ENCODE assay signal across 7 cellular contexts in the genomic region with DNA sequence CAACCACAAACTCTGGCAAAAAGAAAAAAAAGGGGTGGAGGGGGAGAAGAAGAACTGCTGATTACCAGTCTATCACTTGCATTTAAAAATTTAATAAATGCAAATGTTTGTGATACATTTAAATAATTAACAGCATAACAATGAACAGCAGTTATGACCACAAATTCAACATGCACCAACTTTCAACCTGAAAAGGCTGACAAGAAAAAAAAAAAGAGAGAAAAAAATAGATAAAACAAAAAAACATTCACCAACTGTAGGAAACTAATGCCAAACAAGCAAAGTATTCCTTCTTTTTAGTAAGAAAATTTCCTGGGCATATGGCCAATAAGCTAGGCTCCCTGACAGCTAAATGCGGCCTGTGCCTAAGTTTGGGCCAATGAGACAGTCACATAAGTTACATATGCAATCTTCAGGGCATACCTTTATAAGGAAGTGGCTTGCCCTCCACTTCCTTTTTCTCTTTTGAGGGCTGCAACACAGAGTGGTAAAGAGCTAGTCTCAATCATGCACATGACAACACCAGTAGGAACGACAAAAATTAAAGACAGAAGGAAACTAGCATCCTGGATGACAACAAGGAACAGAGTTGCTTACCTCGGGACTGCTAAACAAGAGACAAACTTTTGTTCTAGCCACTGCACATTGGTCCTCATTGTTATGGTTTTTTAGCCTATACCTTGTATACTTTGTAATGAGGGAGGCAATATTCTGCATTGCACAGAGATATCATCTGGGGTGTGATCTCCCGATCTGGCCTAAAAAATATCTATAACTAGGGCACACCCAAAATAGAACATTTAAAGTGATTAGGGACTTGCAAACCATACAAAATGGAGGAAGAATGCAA. TPM values are rescaled to one million over a fixed set of nuclear protein-coding genes. Genes with fewer than 3 reads are reported as not detected.
DNase-seq lines count a peak whose midpoint lies in the region; ATAC-seq and TF ChIP-seq lines count a peak whose summit lies in the region.

No MANE protein-coding gene starts in this region.

- H3K4me1 Mint-ChIP-seq in activated naive CD8-positive, alpha-beta T cell treated with anti-CD3 and anti-CD28 coated beads, Interleukin-2, amount 50 U/mL, for 24 hours, result peaks cover 54% of the 10 kb centered on the region

- peak overlapping the region; percentile 62 for H3K4me3 Mint-ChIP-seq in activated naive CD8-positive, alpha-beta T cell treated with anti-CD3 and anti-CD28 coated beads, Interleukin-2, amount 50 U/mL, for 24 hours

- H3K27ac ChIP-seq in right lobe of liver (peak overlapping the region in 2 of 3 donors; percentile 13 to 25), upper lobe of right lung (peak overlapping the region; percentile 71)

- 37% methylated on average over 4 of the region's 4 CpGs for WGBS in right lobe of liver (ENCODE audit: insufficient coverage, low coverage, low lambda C conversion rate, missing lambda C conversion rate)

- H3K27me3 ChIP-seq in right lobe of liver (no peaks in the 10 kb centered on the region), upper lobe of right lung (no peaks in the 10 kb centered on the region)

- H3K36me3 ChIP-seq in right lobe of liver, result no peaks in the 10 kb centered on the region
- H3K36me3 ChIP-seq in upper lobe of right lung, result no peaks in the 10 kb centered on the region

- peak overlapping the region; percentile 92 for H3K27ac Mint-ChIP-seq in activated naive CD8-positive, alpha-beta T cell treated with anti-CD3 and anti-CD28 coated beads, Interleukin-2, amount 50 U/mL, for 24 hours

- DNase-seq in NOMO-1 (lab: John Stamatoyannopoulos, UW; ENCODE audit: unreplicated experiment in 2 of 2), result peak; percentile 89 to 93
- DNase-seq in activated naive CD8-positive, alpha-beta T cell treated with anti-CD3 and anti-CD28 coated beads, Interleukin-2, amount 50 U/mL, for 24 hours, result no peak
- DNase-seq in right lobe of liver, result no peak
- no peak for DNase-seq in upper lobe of right lung
- no peak for DNase-seq in ecto neural progenitor cell (ENCODE audit: low spot score)

- ATAC-seq in GM18909 (IDR thresholded peaks at IDR 0.05; ENCODE audit: poor library complexity, unreplicated experiment) (peak; percentile 89), HG02840 (IDR thresholded peaks at IDR 0.05; ENCODE audit: low FRiP score, unreplicated experiment) (peak; percentile 63), right lobe of liver (peak; percentile 67 to 83 (median 70)), upper lobe of right lung (peak; percentile 94)
- peak; percentile 83 for ATAC-seq in activated naive CD8-positive, alpha-beta T cell treated with anti-CD3 and anti-CD28 coated beads, Interleukin-2, amount 50 U/mL, for 24 hours

- peaks cover 7% of the 10 kb centered on the region for H3K36me3 Mint-ChIP-seq in activated naive CD8-positive, alpha-beta T cell treated with anti-CD3 and anti-CD28 coated beads, Interleukin-2, amount 50 U/mL, for 24 hours (ENCODE audit: low read depth)

- H3K4me3 ChIP-seq in right lobe of liver, result no peak overlapping the region
- no peak overlapping the region for H3K4me3 ChIP-seq in upper lobe of right lung

- H3K9me3 ChIP-seq in right lobe of liver (no peaks in the 10 kb centered on the region), upper lobe of right lung (no peaks in the 10 kb centered on the region)

- no peak for TF ChIP-seq CTCF in right lobe of liver (IDR thresholded peaks at IDR 0.05)
- TF ChIP-seq CTCF in upper lobe of right lung (IDR thresholded peaks at IDR 0.05), result no peak

- H3K9me3 Mint-ChIP-seq in activated naive CD8-positive, alpha-beta T cell treated with anti-CD3 and anti-CD28 coated beads, Interleukin-2, amount 50 U/mL, for 24 hours, result no peaks in the 10 kb centered on the region

- H3K4me1 ChIP-seq in right lobe of liver, result peaks cover 0 to 15% (median 0%) of the 10 kb centered on the region in 4 donors
- H3K4me1 ChIP-seq in upper lobe of right lung, result peaks cover 49% of the 10 kb centered on the region

- no peaks in the 10 kb centered on the region for H3K27me3 Mint-ChIP-seq in activated naive CD8-positive, alpha-beta T cell treated with anti-CD3 and anti-CD28 coated beads, Interleukin-2, amount 50 U/mL, for 24 hours

- TF ChIP-seq POLR2A in right lobe of liver (IDR thresholded peaks at IDR 0.05), result no peak

- intact Hi-C loops in right lobe of liver (cut with DNase I) (no loop called here), upper lobe of right lung (cut with DNase I) (no loop called here)

RNA-seq across cellular contexts. Expression of gene PHTF1, which starts 24.2 kb away (rescaled TPM):
- total RNA-seq in right lobe of liver (1 to 10 TPM; 4.7 to 8.7 (median 6.1) TPM), upper lobe of right lung (18.9 TPM)

RNA-seq across cellular contexts. Expression of gene RSBN1, which starts 28.8 kb away (rescaled TPM):
- total RNA-seq in right lobe of liver (1 to 10 TPM; 4.1 to 5.9 (median 5.0) TPM), upper lobe of right lung (23.2 TPM)

Comparison
In these comparisons a context has a peak if more than half of its experiments do, and no peak if none do; other contexts are left out.
1. DNase-seq: peak in NOMO-1 (2 of 2); none in activated naive CD8-positive, alpha-beta T cell treated with anti-CD3 and anti-CD28 coated beads, Interleukin-2, amount 50 U/mL, for 24 hours (single experiment), right lobe of liver (0 of 3), upper lobe of right lung (single experiment) and ecto neural progenitor cell (single experiment).
2. Peak in every context shown above with its lines, with median percentiles within 50 percentile points of each other: ATAC-seq.